In genomic region chr10:66244953-66245352, GRCh38 we compare ENCODE assay signal across 7 cellular contexts.
"Had no signal": no experiment of that assay in that cellular context is flagged by ENCODE, and none has a peak within 500 bp of the region (broad histone marks: within the 10 kb centered on the region; RNA-seq: fewer than 3 reads in every experiment).

No MANE protein-coding gene starts in this region.

- DNase-seq: GM23248, GOT3, H9, HCEC 1CT, IMR-90, KG1 had no signal

- H3K4me3 ChIP-seq: GM23248, K562 had no signal

- H3K9ac ChIP-seq: GM23248 had no signal

- H2AFZ ChIP-seq: GM23248 had no signal

- H3K27ac ChIP-seq: GM23248 had no signal
